ENCODE assay signal across 10 cellular contexts in genomic region chr15:74423443-74424257, GRCh38. TPM values are rescaled to one million over a fixed set of nuclear protein-coding genes. Genes with fewer than 3 reads are reported as not detected.
A peak's percentile ranks its signal among the peaks of the same experiment; 100 is the strongest.
DNase-seq lines count a peak whose midpoint lies in the region; ATAC-seq and TF ChIP-seq lines count a peak whose summit lies in the region.
"Had no signal": no experiment of that assay in that cellular context is flagged by ENCODE, and none has a peak within 500 bp of the region (broad histone marks: within the 10 kb centered on the region; RNA-seq: fewer than 3 reads in every experiment).

No MANE protein-coding gene starts in this region.

- no peaks in the 10 kb centered on the region for H3K27me3 Mint-ChIP-seq in activated CD4-positive, alpha-beta T cell treated with anti-CD3 and anti-CD28 coated beads, Interleukin-2, amount 10 ng/mL, durations not matched to agents 7 days and 5 days
- H3K27me3 Mint-ChIP-seq in endodermal cell (ENCODE audit: insufficient read depth): no peaks in the 10 kb centered on the region

- no peaks in the 10 kb centered on the region for H3K36me3 Mint-ChIP-seq in activated CD4-positive, alpha-beta T cell treated with anti-CD3 and anti-CD28 coated beads, Interleukin-2, amount 10 ng/mL, durations not matched to agents 7 days and 5 days (ENCODE audit: low read depth)
- H3K36me3 Mint-ChIP-seq in endodermal cell (ENCODE audit: low read depth): peaks cover 3% of the 10 kb centered on the region

- TF ChIP-seq POLR2A in spleen (IDR thresholded peaks at IDR 0.05): no peak

- no TSS peak for BruUV-seq in Panc1 (replicated peaks; lab: Mats Ljungman, UMichigan)

- H3K4me1 ChIP-seq in Panc1 (ENCODE audit: control insufficient read depth, insufficient read depth, low read length): peaks cover 62% of the 10 kb centered on the region
- peaks cover 19% of the 10 kb centered on the region for H3K4me1 ChIP-seq in endodermal cell (ENCODE audit: control insufficient read depth, insufficient read depth, low read length)
- H3K4me1 ChIP-seq in spleen: peaks cover 69 to 100% (median 99%) of the 10 kb centered on the region in 6 donors

- no peaks in the 10 kb centered on the region for H3K27me3 ChIP-seq in Panc1 (ENCODE audit: control insufficient read depth, insufficient read depth, low read length)
- H3K27me3 ChIP-seq in endodermal cell (ENCODE audit: control insufficient read depth, insufficient read depth, low read length, poor library complexity, severe bottlenecking): no peaks in the 10 kb centered on the region
- no peaks in the 10 kb centered on the region for H3K27me3 ChIP-seq in spleen (replicated peaks in 1 of 7)

- TF ChIP-seq CTCF in Panc1 (IDR thresholded peaks at IDR 0.05): no peak
- TF ChIP-seq CTCF in endodermal cell (conservative IDR thresholded peaks at IDR 0.05): no peak
- TF ChIP-seq CTCF in spleen (IDR thresholded peaks at IDR 0.05 in 8 of 11, conservative IDR thresholded peaks at IDR 0.05 in 3 of 11): no peak

- POLR2A ChIA-PET in activated CD4-positive, alpha-beta T cell treated with anti-CD3 and anti-CD28 coated beads, Interleukin-2, amount 10 ng/mL, durations not matched to agents 7 days and 5 days (lab: Charles Lee): interaction anchor here (0.6 kb wide), 1 partner anchor 52 kb away, joined by 3 read pairs; no protein-coding TSS in a partner anchor
- POLR2A ChIA-PET in Panc1 (lab: Charles Lee): interaction anchor here (0.7 kb wide), 1 partner anchor 8 kb away, joined by 3 read pairs; no protein-coding TSS in a partner anchor

- intact Hi-C loops in Panc1 (cut with micrococcal nuclease; ENCODE audit: unreplicated experiment): no loop called here
- intact Hi-C loops in spleen (cut with DNase I; ENCODE audit: low total_unique reads): no loop called here

- peak overlapping the region; percentile 64 for H3K27ac Mint-ChIP-seq in activated CD4-positive, alpha-beta T cell treated with anti-CD3 and anti-CD28 coated beads, Interleukin-2, amount 10 ng/mL, durations not matched to agents 7 days and 5 days
- peak overlapping the region; percentile 93 for H3K27ac Mint-ChIP-seq in endodermal cell

- in situ Hi-C loops in Panc1 (cut with HindIII; ENCODE audit: low pct_unique_long_range_greater_than_20kb, low sequenced_read_pairs): no loop called here

- no peak overlapping the region for H3K4me3 Mint-ChIP-seq in activated CD4-positive, alpha-beta T cell treated with anti-CD3 and anti-CD28 coated beads, Interleukin-2, amount 10 ng/mL, durations not matched to agents 7 days and 5 days
- no peak overlapping the region for H3K4me3 Mint-ChIP-seq in endodermal cell

- H3K9ac ChIP-seq in endodermal cell (ENCODE audit: extremely low read depth, low read length, poor library complexity, severe bottlenecking): no peak overlapping the region

- ATAC-seq in Panc1 (peak; percentile 2; the same call in 1 of the 2 replicates), HG03460 (IDR thresholded peaks at IDR 0.05; ENCODE audit: unreplicated experiment) (no peak)

- 85 to 91% methylated on average over 5 to 8 of the region's 9 CpGs for WGBS in endodermal cell (ENCODE audit: insufficient coverage in 1 of 2, insufficient read length in 1 of 2), 2 experiments
- WGBS in spleen, 5 donors: 44 to 92% (median 64%) methylated on average over 8 to 9 of the region's 9 CpGs

- no peaks in the 10 kb centered on the region for H3K9me3 Mint-ChIP-seq in activated CD4-positive, alpha-beta T cell treated with anti-CD3 and anti-CD28 coated beads, Interleukin-2, amount 10 ng/mL, durations not matched to agents 7 days and 5 days
- no peaks in the 10 kb centered on the region for H3K9me3 Mint-ChIP-seq in endodermal cell

- H3K36me3 ChIP-seq in Panc1 (ENCODE audit: control insufficient read depth, insufficient read depth, low read length): no peaks in the 10 kb centered on the region
- H3K36me3 ChIP-seq in endodermal cell (ENCODE audit: control insufficient read depth, insufficient read depth, low read length): no peaks in the 10 kb centered on the region
- peaks cover 0 to 68% (median 0%) of the 10 kb centered on the region in 6 donors for H3K36me3 ChIP-seq in spleen

- H3K4me1 Mint-ChIP-seq in activated CD4-positive, alpha-beta T cell treated with anti-CD3 and anti-CD28 coated beads, Interleukin-2, amount 10 ng/mL, durations not matched to agents 7 days and 5 days: peaks cover 18% of the 10 kb centered on the region
- H3K4me1 Mint-ChIP-seq in endodermal cell: peaks cover 26% of the 10 kb centered on the region

- CTCF ChIA-PET in activated CD4-positive, alpha-beta T cell treated with anti-CD3 and anti-CD28 coated beads, Interleukin-2, amount 10 ng/mL, durations not matched to agents 7 days and 5 days (lab: Charles Lee): interaction anchor here (1.3 to 2.8 kb wide), 4 partner anchors 9 to 42 kb away, joined by 3 to 10 read pairs (median 6); no protein-coding TSS in a partner anchor
- CTCF ChIA-PET in Panc1 (lab: Charles Lee): no interaction called here

- peak overlapping the region; percentile 74 for H3K27ac ChIP-seq in Panc1 (ENCODE audit: low read length)
- no peak overlapping the region for H3K27ac ChIP-seq in endodermal cell (ENCODE audit: low read depth, low read length)
- H3K27ac ChIP-seq in spleen: peak overlapping the region; percentile 66 to 97 (median 85)

- no peaks in the 10 kb centered on the region for H3K9me3 ChIP-seq in Panc1 (ENCODE audit: control insufficient read depth, insufficient read depth, low read depth, low read length)
- H3K9me3 ChIP-seq in endodermal cell (ENCODE audit: control insufficient read depth, low read length): no peaks in the 10 kb centered on the region
- H3K9me3 ChIP-seq in spleen: no peaks in the 10 kb centered on the region

- DNase-seq in activated CD4-positive, alpha-beta T cell treated with anti-CD3 and anti-CD28 coated beads, Interleukin-2, amount 10 ng/mL, durations not matched to agents 7 days and 5 days: no peak
- no peak for DNase-seq in activated CD4-positive, alpha-beta T cell treated with anti-CD3 and anti-CD28 coated beads for 48 hours
- DNase-seq in Panc1 (ENCODE audit: low read depth, low spot score) (no peak), endodermal cell (no peak), spleen (no peak), NCI-H510A treated with DMSO at 0.1 percent for 48 hours (lab: John Stamatoyannopoulos, UW) (no peak)
- no peak for DNase-seq in stimulated activated CD4-positive, alpha-beta T cell treated with anti-CD3 and anti-CD28 coated beads, Interleukin-1b, Interleukin-23, amount 100 ng/mL, for 48 hours
- DNase-seq: activated CD4-positive, alpha-beta T cell treated with anti-CD3 and anti-CD28 coated beads, Interleukin-2, amount 50 U/mL, for 1 hour; NCI-H69 had no signal

- H3K4me3 ChIP-seq in Panc1 (ENCODE audit: low read depth in 2 of 2, low read length in 2 of 2) (no peak overlapping the region), endodermal cell (ENCODE audit: low read length) (no peak overlapping the region), spleen (peak overlapping the region in 1 of 8 donors; percentile 21)

RNA-seq across cellular contexts. Expression of gene SEMA7A, which starts 10.1 kb away (rescaled TPM):
- 1 to 10 TPM; 2.7 to 3.5 TPM for total RNA-seq in activated CD4-positive, alpha-beta T cell treated with anti-CD3 and anti-CD28 coated beads, Interleukin-2, amount 10 ng/mL, durations not matched to agents 7 days and 5 days
- total RNA-seq in Panc1 (2021; ENCODE audit: unreplicated experiment) (11.2 TPM), endodermal cell (1 to 10 TPM; 8.1 to 8.2 TPM), spleen (100 to 1,000 TPM in 5 of 7 donors, 10 to 100 TPM in 2; 74.9 to 150 (median 132) TPM)
- polyA plus RNA-seq in Panc1 (2012; ENCODE audit: insufficient read length): 6.3 TPM
- polyA plus RNA-seq in endodermal cell (2013, experiment 1 of 2): 21.8 TPM
- 21.5 TPM for polyA plus RNA-seq in endodermal cell (2013, experiment 2 of 2)
- polyA plus RNA-seq in spleen: 100 to 1,000 TPM in 1 of 3 donors, 10 to 100 TPM in 2; 41.6 to 154 (median 78.4) TPM

RNA-seq across cellular contexts. Expression of gene UBL7, which starts 37.3 kb away (rescaled TPM):
- 10 to 100 TPM; 52.2 to 53.7 TPM for total RNA-seq in activated CD4-positive, alpha-beta T cell treated with anti-CD3 and anti-CD28 coated beads, Interleukin-2, amount 10 ng/mL, durations not matched to agents 7 days and 5 days
- total RNA-seq in Panc1 (2021; ENCODE audit: unreplicated experiment): 68.5 TPM
- 82.5 TPM for polyA plus RNA-seq in Panc1 (2012; ENCODE audit: insufficient read length)
- 10 to 100 TPM; 38.5 to 52.6 TPM for total RNA-seq in endodermal cell
- polyA plus RNA-seq in endodermal cell (2013, experiment 1 of 2): 62.0 TPM
- 50.5 TPM for polyA plus RNA-seq in endodermal cell (2013, experiment 2 of 2)
- total RNA-seq in spleen: 10 to 100 TPM; 37.4 to 83.9 (median 47.8) TPM
- polyA plus RNA-seq in spleen: 10 to 100 TPM; 36.9 to 58.2 (median 42.3) TPM

RNA-seq across cellular contexts. Expression of gene CYP11A1, which starts 56.2 kb away (rescaled TPM):
- total RNA-seq in activated CD4-positive, alpha-beta T cell treated with anti-CD3 and anti-CD28 coated beads, Interleukin-2, amount 10 ng/mL, durations not matched to agents 7 days and 5 days: not detected
- total RNA-seq in Panc1 (2021; ENCODE audit: unreplicated experiment): 0.57 TPM
- 1.5 TPM for polyA plus RNA-seq in Panc1 (2012; ENCODE audit: insufficient read length)
- 1 to 10 TPM; 4.8 to 5.3 TPM for total RNA-seq in endodermal cell
- polyA plus RNA-seq in endodermal cell (2013, experiment 1 of 2): 1.1 TPM
- polyA plus RNA-seq in endodermal cell (2013, experiment 2 of 2): 1.0 TPM
- total RNA-seq in spleen: 10 to 100 TPM in 1 of 7 donors, 1 to 10 TPM in 6; 3.2 to 14.3 (median 5.0) TPM
- 1 to 10 TPM; 1.6 to 3.6 (median 1.7) TPM for polyA plus RNA-seq in spleen
